1 cellular context compared by ENCODE assay signal in genomic region chr6:44475779-44476434, GRCh38.
A peak's percentile ranks its signal among the peaks of the same experiment; 100 is the strongest.
TF ChIP-seq lines count a peak whose summit lies in the region.

No MANE protein-coding gene starts in this region.

TF ChIP-seq in HepG2, 621 proteins besides CTCF, POLR2A, EP300 and RAD21 (continued from another document and continues in another):
- no peak for TF ChIP-seq GMEB1 (CRISPR knock-in tag; IDR thresholded peaks at IDR 0.05; ENCODE audit: borderline replicate concordance)
- TF ChIP-seq STAG1 (CRISPR knock-in tag; IDR thresholded peaks at IDR 0.05) = peak; percentile 97
- no peak for TF ChIP-seq ZNF773 (CRISPR knock-in tag; IDR thresholded peaks at IDR 0.05; ENCODE audit: borderline replicate concordance)
- no peak for TF ChIP-seq ZNF260 (CRISPR knock-in tag; IDR thresholded peaks at IDR 0.05; ENCODE audit: borderline replicate concordance, low read depth)
- TF ChIP-seq MED13 (CRISPR knock-in tag; IDR thresholded peaks at IDR 0.05) = no peak
- no peak for TF ChIP-seq ZNF496 (CRISPR knock-in tag; IDR thresholded peaks at IDR 0.05; ENCODE audit: insufficient replicate concordance)
- TF ChIP-seq ZNF205 (CRISPR knock-in tag; IDR thresholded peaks at IDR 0.05) = 0 out of 2 replicates have a peak, but pooled peaks have one; percentile 44
- no peak for TF ChIP-seq ZNF878 (CRISPR knock-in tag; IDR thresholded peaks at IDR 0.05)
- TF ChIP-seq PATZ1 (CRISPR knock-in tag; IDR thresholded peaks at IDR 0.05) = no peak
- 0 out of 2 replicates have a peak, but pooled peaks have one; percentile 62 for TF ChIP-seq CAMTA2 (CRISPR knock-in tag; IDR thresholded peaks at IDR 0.05; ENCODE audit: borderline replicate concordance)
- TF ChIP-seq SMARCC2 (IDR thresholded peaks at IDR 0.05) = no peak
- TF ChIP-seq SRF (IDR thresholded peaks at IDR 0.05; ENCODE audit: low read depth, low read length) = no peak
- TF ChIP-seq MTF2 (CRISPR knock-in tag; IDR thresholded peaks at IDR 0.05; ENCODE audit: borderline replicate concordance) = no peak; the same call in 1 of the 2 replicates
- TF ChIP-seq PRDM10 (CRISPR knock-in tag; IDR thresholded peaks at IDR 0.05; ENCODE audit: low read depth) = 0 out of 2 replicates have a peak, but pooled peaks have one; percentile 37
- TF ChIP-seq ZNF335 (CRISPR knock-in tag; IDR thresholded peaks at IDR 0.05) = peak; percentile 41; the same call in 1 of the 2 replicates
- TF ChIP-seq PCBP2 (optimal IDR thresholded peaks at IDR 0.05; ENCODE audit: low read depth, low read length, poor library complexity, severe bottlenecking) = no peak
- no peak for TF ChIP-seq NR2F6 (IDR thresholded peaks at IDR 0.05)
- TF ChIP-seq NR2F6 (CRISPR knock-in tag; IDR thresholded peaks at IDR 0.05) = no peak
- TF ChIP-seq, protein P1, sequence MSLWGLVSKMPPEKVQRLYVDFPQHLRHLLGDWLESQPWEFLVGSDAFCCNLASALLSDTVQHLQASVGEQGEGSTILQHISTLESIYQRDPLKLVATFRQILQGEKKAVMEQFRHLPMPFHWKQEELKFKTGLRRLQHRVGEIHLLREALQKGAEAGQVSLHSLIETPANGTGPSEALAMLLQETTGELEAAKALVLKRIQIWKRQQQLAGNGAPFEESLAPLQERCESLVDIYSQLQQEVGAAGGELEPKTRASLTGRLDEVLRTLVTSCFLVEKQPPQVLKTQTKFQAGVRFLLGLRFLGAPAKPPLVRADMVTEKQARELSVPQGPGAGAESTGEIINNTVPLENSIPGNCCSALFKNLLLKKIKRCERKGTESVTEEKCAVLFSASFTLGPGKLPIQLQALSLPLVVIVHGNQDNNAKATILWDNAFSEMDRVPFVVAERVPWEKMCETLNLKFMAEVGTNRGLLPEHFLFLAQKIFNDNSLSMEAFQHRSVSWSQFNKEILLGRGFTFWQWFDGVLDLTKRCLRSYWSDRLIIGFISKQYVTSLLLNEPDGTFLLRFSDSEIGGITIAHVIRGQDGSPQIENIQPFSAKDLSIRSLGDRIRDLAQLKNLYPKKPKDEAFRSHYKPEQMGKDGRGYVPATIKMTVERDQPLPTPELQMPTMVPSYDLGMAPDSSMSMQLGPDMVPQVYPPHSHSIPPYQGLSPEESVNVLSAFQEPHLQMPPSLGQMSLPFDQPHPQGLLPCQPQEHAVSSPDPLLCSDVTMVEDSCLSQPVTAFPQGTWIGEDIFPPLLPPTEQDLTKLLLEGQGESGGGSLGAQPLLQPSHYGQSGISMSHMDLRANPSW (CRISPR knock-in tag; IDR thresholded peaks at IDR 0.05; ENCODE audit: borderline replicate concordance) = peak; percentile 32; the same call in 1 of the 2 replicates
- no peak for TF ChIP-seq PTBP1 (IDR thresholded peaks at IDR 0.05; ENCODE audit: low read depth, low read length, poor library complexity, severe bottlenecking)
- 0 out of 2 replicates have a peak, but pooled peaks have one; percentile 18 for TF ChIP-seq TFAP4 (IDR thresholded peaks at IDR 0.05; ENCODE audit: borderline replicate concordance, low read depth)
- TF ChIP-seq ZNF747 (CRISPR knock-in tag; IDR thresholded peaks at IDR 0.05; ENCODE audit: borderline replicate concordance) = no peak
- TF ChIP-seq ZFP82 (CRISPR knock-in tag; IDR thresholded peaks at IDR 0.05; ENCODE audit: borderline replicate concordance) = no peak
- TF ChIP-seq, protein P2, sequence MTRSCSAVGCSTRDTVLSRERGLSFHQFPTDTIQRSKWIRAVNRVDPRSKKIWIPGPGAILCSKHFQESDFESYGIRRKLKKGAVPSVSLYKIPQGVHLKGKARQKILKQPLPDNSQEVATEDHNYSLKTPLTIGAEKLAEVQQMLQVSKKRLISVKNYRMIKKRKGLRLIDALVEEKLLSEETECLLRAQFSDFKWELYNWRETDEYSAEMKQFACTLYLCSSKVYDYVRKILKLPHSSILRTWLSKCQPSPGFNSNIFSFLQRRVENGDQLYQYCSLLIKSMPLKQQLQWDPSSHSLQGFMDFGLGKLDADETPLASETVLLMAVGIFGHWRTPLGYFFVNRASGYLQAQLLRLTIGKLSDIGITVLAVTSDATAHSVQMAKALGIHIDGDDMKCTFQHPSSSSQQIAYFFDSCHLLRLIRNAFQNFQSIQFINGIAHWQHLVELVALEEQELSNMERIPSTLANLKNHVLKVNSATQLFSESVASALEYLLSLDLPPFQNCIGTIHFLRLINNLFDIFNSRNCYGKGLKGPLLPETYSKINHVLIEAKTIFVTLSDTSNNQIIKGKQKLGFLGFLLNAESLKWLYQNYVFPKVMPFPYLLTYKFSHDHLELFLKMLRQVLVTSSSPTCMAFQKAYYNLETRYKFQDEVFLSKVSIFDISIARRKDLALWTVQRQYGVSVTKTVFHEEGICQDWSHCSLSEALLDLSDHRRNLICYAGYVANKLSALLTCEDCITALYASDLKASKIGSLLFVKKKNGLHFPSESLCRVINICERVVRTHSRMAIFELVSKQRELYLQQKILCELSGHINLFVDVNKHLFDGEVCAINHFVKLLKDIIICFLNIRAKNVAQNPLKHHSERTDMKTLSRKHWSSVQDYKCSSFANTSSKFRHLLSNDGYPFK (CRISPR knock-in tag; IDR thresholded peaks at IDR 0.05; ENCODE audit: borderline replicate concordance) = peak; percentile 44; the same call in 1 of the 2 replicates
- no peak for TF ChIP-seq KDM5A (IDR thresholded peaks at IDR 0.05; ENCODE audit: borderline replicate concordance, low read length)
- TF ChIP-seq ZNF264 (CRISPR knock-in tag; IDR thresholded peaks at IDR 0.05) = no peak
- TF ChIP-seq, protein P3, sequence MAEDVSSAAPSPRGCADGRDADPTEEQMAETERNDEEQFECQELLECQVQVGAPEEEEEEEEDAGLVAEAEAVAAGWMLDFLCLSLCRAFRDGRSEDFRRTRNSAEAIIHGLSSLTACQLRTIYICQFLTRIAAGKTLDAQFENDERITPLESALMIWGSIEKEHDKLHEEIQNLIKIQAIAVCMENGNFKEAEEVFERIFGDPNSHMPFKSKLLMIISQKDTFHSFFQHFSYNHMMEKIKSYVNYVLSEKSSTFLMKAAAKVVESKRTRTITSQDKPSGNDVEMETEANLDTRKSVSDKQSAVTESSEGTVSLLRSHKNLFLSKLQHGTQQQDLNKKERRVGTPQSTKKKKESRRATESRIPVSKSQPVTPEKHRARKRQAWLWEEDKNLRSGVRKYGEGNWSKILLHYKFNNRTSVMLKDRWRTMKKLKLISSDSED (CRISPR knock-in tag; IDR thresholded peaks at IDR 0.05) = no peak
- TF ChIP-seq HNF1B (CRISPR knock-in tag; IDR thresholded peaks at IDR 0.05) = peak; percentile 63; the same call in 1 of the 2 replicates
- TF ChIP-seq ELK4 (CRISPR knock-in tag; IDR thresholded peaks at IDR 0.05; ENCODE audit: borderline replicate concordance) = no peak
- peak; percentile 29; the same call in 1 of the 2 replicates for TF ChIP-seq FOXA3 (CRISPR knock-in tag; IDR thresholded peaks at IDR 0.05)
- TF ChIP-seq, protein P4, sequence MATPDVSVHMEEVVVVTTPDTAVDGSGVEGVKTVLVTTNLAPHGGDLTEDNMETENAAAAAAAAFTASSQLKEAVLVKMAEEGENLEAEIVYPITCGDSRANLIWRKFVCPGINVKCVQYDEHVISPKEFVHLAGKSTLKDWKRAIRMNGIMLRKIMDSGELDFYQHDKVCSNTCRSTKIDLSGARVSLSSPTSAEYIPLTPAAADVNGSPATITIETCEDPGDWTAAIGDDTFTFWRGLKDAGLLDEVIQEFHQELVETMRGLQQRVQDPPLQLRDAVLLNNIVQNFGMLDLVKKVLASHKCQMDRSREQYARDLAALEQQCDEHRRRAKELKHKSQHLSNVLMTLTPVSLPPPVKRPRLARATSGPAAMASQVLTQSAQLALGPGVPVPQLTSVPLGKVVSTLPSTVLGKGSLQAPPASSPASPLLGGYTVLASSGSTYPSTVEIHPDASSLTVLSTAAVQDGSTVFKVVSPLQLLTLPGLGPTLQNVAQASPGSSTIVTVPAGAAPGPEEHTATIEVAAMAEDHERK (CRISPR knock-in tag; IDR thresholded peaks at IDR 0.05; ENCODE audit: low read depth) = no peak
- peak; percentile 62; the same call in 1 of the 2 replicates for TF ChIP-seq NFKB2 (CRISPR knock-in tag; IDR thresholded peaks at IDR 0.05; ENCODE audit: borderline replicate concordance)
- TF ChIP-seq NFIB (CRISPR knock-in tag; IDR thresholded peaks at IDR 0.05; ENCODE audit: borderline replicate concordance) = no peak
- no peak for TF ChIP-seq SRSF1 (optimal IDR thresholded peaks at IDR 0.05; ENCODE audit: low read depth, low read length)
- TF ChIP-seq ZNF513 (CRISPR knock-in tag; conservative IDR thresholded peaks at IDR 0.05) = no peak
